ENCODE assay signal across 31 cellular contexts in the genomic region with DNA sequence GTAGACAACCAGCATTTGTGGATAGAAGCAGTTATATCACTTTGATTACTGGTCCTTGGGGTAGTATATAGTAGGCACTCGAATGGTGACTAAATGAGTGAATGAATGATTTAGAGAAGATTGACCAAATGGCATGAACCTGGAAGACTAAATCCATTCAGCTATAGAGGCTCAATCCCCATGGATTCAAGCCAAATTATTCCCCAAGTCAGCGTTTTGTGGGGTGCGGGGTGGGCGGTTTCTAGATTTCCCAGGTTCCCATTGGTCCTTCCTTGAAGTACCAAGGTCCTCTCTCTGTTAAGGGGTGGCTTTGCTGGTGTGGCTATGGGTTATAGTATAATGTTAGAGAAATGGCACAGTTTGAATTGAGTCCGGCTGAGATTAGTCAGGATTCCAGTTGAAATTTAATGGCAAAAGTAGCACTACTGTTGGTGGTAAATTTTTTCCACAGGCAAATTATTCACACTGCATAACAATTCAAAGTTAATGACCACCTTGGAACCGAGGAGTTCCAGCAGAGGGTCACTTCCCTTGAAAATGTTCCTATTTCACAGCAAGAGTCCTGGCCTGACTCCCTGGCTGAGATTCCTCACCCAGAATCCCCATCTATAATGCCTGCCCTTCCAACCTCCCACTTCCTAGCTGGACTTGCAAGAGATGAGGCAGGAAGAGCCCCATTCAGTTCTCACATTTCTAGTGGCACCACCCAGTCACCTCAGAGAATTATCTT. TPM values are rescaled to one million over a fixed set of nuclear protein-coding genes. Genes with fewer than 3 reads are reported as not detected.
"Had no signal": no experiment of that assay in that cellular context is flagged by ENCODE, and none has a peak within 500 bp of the region (broad histone marks: within the 10 kb centered on the region; RNA-seq: fewer than 3 reads in every experiment).

No MANE protein-coding gene starts in this region.

- H3K9me3 ChIP-seq: body of pancreas, colonic mucosa, esophagus squamous epithelium, gastroesophageal sphincter, heart right ventricle had no signal

- H3K4me3 ChIP-seq: body of pancreas, colonic mucosa, dorsolateral prefrontal cortex, esophagus squamous epithelium, gastroesophageal sphincter, heart right ventricle, hepatocyte had no signal

- H3K27ac ChIP-seq: body of pancreas, colonic mucosa, dorsolateral prefrontal cortex, esophagus squamous epithelium, gastroesophageal sphincter, heart right ventricle, hepatocyte had no signal

- H3K27me3 ChIP-seq: body of pancreas, colonic mucosa, dorsolateral prefrontal cortex, esophagus squamous epithelium, gastroesophageal sphincter, heart right ventricle, hepatocyte had no signal

- ATAC-seq: activated CD4-positive, alpha-beta T cell treated with anti-CD3 and anti-CD28 coated beads for 36 hours; activated CD8-positive, alpha-beta memory T cell treated with anti-CD3 and anti-CD28 coated beads, Interleukin-2, amount 10 ng/mL, durations not matched to agents 7 days and 5 days; activated CD8-positive, alpha-beta T cell treated with anti-CD3 and anti-CD28 coated beads, Interleukin-2, amount 10 ng/mL, durations not matched to agents 7 days and 5 days; activated T-cell treated with anti-CD3 and anti-CD28 coated beads, Interleukin-2, amount 50 U/mL, for 72 hours; body of pancreas; gastroesophageal sphincter had no signal

- H3K4me2 ChIP-seq: hepatocyte had no signal

- H3K4me1 ChIP-seq: body of pancreas, colonic mucosa, gastroesophageal sphincter had no signal

- DNase-seq: activated CD4-positive, alpha-beta memory T cell treated with anti-CD3 and anti-CD28 coated beads for 36 hours; activated CD4-positive, alpha-beta T cell treated with anti-CD3 and anti-CD28 coated beads for 36 hours; activated CD4-positive, alpha-beta T cell treated with anti-CD3 and anti-CD28 coated beads, Interleukin-2, amount 10 ng/mL, durations not matched to agents 24 days and 14 days; activated CD4-positive, CD25-positive, alpha-beta regulatory T cell; activated CD4-positive, CD25-positive, alpha-beta regulatory T cell treated with anti-CD3 and anti-CD28 coated beads, Interleukin-2, amount 50 U/mL, for 72 hours; activated CD8-positive, alpha-beta memory T cell treated with anti-CD3 and anti-CD28 coated beads, Interleukin-2, amount 10 ng/mL, durations not matched to agents 7 days and 5 days; activated CD8-positive, alpha-beta memory T cell treated with anti-CD3 and anti-CD28 coated beads, Interleukin-2, amount 50 U/mL, for 4 hours; activated CD8-positive, alpha-beta T cell treated with anti-CD3 and anti-CD28 coated beads, Interleukin-2, amount 10 ng/mL, durations not matched to agents 7 days and 5 days; activated gamma-delta T cell treated with Interleukin-2 at 50 U/mL for 16 hours; activated naive CD4-positive, alpha-beta T cell treated with anti-CD3 and anti-CD28 coated beads, Interleukin-2, amount 50 U/mL, for 16 hours; activated naive CD4-positive, alpha-beta T cell treated with Interleukin-2 at 50 U/mL for 16 hours; activated T-cell treated with anti-CD3 and anti-CD28 coated beads for 4 hours; activated T-cell treated with anti-CD3 and anti-CD28 coated beads, Interleukin-2, amount 50 U/mL, for 24 hours; activated T-cell treated with anti-CD3 and anti-CD28 coated beads, Interleukin-2, amount 50 U/mL, for 72 hours; amniotic stem cell; anterior cingulate cortex; body of pancreas; caudate nucleus; colonic mucosa; dorsolateral prefrontal cortex; effector memory CD4-positive, alpha-beta T cell; endodermal cell; esophagus squamous epithelium; foreskin melanocyte; heart right ventricle; T-helper 2 cell had no signal

RNA-seq across cellular contexts. Expression of gene TMEM100, which starts 55.9 kb away (rescaled TPM):
- total RNA-seq: activated CD4-positive, alpha-beta memory T cell treated with anti-CD3 and anti-CD28 coated beads for 36 hours; activated CD4-positive, alpha-beta T cell treated with anti-CD3 and anti-CD28 coated beads for 36 hours; activated CD4-positive, alpha-beta T cell treated with anti-CD3 and anti-CD28 coated beads, Interleukin-2, amount 10 ng/mL, durations not matched to agents 24 days and 14 days; activated CD8-positive, alpha-beta memory T cell treated with anti-CD3 and anti-CD28 coated beads for 36 hours; activated CD8-positive, alpha-beta memory T cell treated with anti-CD3 and anti-CD28 coated beads, Interleukin-2, amount 10 ng/mL, durations not matched to agents 7 days and 5 days; activated CD8-positive, alpha-beta T cell treated with anti-CD3 and anti-CD28 coated beads, Interleukin-2, amount 10 ng/mL, durations not matched to agents 7 days and 5 days; activated T-cell treated with anti-CD3 and anti-CD28 coated beads, Interleukin-2, amount 50 U/mL, for 72 hours; epithelial cell of proximal tubule; T-helper 1 cell treated with Interleukin-12 subunit alpha and Interleukin-12 subunit beta and Interleukin-4 antibody, amounts not matched to agents 30 ng/mL and 1 ng/mL, for 36 hours had no signal
